ENCODE assay signal across 17 cellular contexts in the genomic region with DNA sequence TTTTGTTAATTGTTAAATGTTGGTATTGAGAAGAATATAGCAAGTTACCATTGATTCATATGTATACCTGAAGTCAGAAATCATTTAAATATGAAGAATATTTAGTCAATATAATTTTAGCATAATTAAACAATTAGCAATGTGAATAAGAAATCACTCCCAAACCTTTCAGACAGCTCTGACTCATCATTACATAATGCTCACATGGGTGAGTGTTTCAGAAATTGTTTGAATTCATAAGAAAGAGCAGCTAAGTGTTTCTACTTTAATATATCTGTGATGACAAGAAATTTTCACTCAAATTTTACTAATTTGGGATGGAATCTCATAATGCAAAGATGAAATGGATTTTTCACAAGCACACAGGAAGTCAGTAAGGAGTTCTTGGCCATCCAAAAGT.
DNase-seq lines count a peak whose midpoint lies in the region; TF ChIP-seq lines count a peak whose summit lies in the region.
"Had no signal": no experiment of that assay in that cellular context is flagged by ENCODE, and none has a peak within 500 bp of the region (broad histone marks: within the 10 kb centered on the region; RNA-seq: fewer than 3 reads in every experiment).

No MANE protein-coding gene starts in this region.

- H3K4me3 ChIP-seq in GM12865 (ENCODE audit: low read depth, low read length): peak overlapping the region; percentile 49
- peak overlapping the region; percentile 89 for H3K4me3 ChIP-seq in OCI-LY3 (ENCODE audit: low read length)
- H3K4me3 ChIP-seq: SK-N-MC had no signal

- peaks cover 31% of the 10 kb centered on the region for H3K4me1 Mint-ChIP-seq in activated T-cell treated with anti-CD3 and anti-CD28 coated beads, Interleukin-2, amount 50 U/mL, for 24 hours (ENCODE audit: low read depth)

- H4K20me1 ChIP-seq in OCI-LY3 (ENCODE audit: insufficient read depth, low read length): peaks cover 14% of the 10 kb centered on the region

- H3K79me2 ChIP-seq in OCI-LY3 (ENCODE audit: low read length): peaks cover 96% of the 10 kb centered on the region

- H3K4me3 Mint-ChIP-seq in activated T-cell treated with anti-CD3 and anti-CD28 coated beads, Interleukin-2, amount 50 U/mL, for 24 hours: no peak overlapping the region

- no peak overlapping the region for H3K27ac Mint-ChIP-seq in activated T-cell treated with anti-CD3 and anti-CD28 coated beads, Interleukin-2, amount 50 U/mL, for 24 hours
- H3K27ac Mint-ChIP-seq: activated naive CD4-positive, alpha-beta T cell treated with anti-CD3 and anti-CD28 coated beads, Interleukin-2, amount 50 U/mL, for 72 hours had no signal

- H3K27ac ChIP-seq in OCI-LY3 (ENCODE audit: low read length) (peak overlapping the region; percentile 97), cingulate gyrus (ENCODE audit: low read depth, low read length) (peak overlapping the region; percentile 4)
- H3K27ac ChIP-seq: SK-N-MC had no signal

- no peaks in the 10 kb centered on the region for H3K9me3 Mint-ChIP-seq in activated T-cell treated with anti-CD3 and anti-CD28 coated beads, Interleukin-2, amount 50 U/mL, for 24 hours
- H3K9me3 Mint-ChIP-seq: activated naive CD4-positive, alpha-beta T cell treated with anti-CD3 and anti-CD28 coated beads, Interleukin-2, amount 50 U/mL, for 72 hours had no signal

- peak overlapping the region; percentile 82 for H3K4me2 ChIP-seq in OCI-LY3 (ENCODE audit: low read length)

- H3K27me3 ChIP-seq in OCI-LY3 (ENCODE audit: low read depth, low read length): no peaks in the 10 kb centered on the region

- H3K9me3 ChIP-seq in OCI-LY3 (ENCODE audit: insufficient read depth, low read length): no peaks in the 10 kb centered on the region

- peaks cover 24% of the 10 kb centered on the region for H3K36me3 ChIP-seq in OCI-LY3 (replicated peaks; ENCODE audit: low read depth, low read length)

- H3K36me3 Mint-ChIP-seq in activated T-cell treated with anti-CD3 and anti-CD28 coated beads, Interleukin-2, amount 50 U/mL, for 24 hours (ENCODE audit: low read depth): no peaks in the 10 kb centered on the region

- H3K4me1 ChIP-seq in OCI-LY3 (ENCODE audit: low read length): peaks cover 77% of the 10 kb centered on the region

- no peak for DNase-seq in GM12865 (ENCODE audit: low read depth)
- peak; percentile 54 for DNase-seq in putamen (ENCODE audit: low spot score)
- no peak for DNase-seq in SW 1271 (lab: John Stamatoyannopoulos, UW)
- no peak for DNase-seq in activated T-cell treated with anti-CD3 and anti-CD28 coated beads, Interleukin-2, amount 50 U/mL, for 24 hours
- DNase-seq in SIG-M5 (lab: John Stamatoyannopoulos, UW): no peak
- no peak for DNase-seq in HPDE6-E6E7 (ENCODE audit: extremely low spot score)
- DNase-seq: activated CD8-positive, alpha-beta memory T cell treated with anti-CD3 and anti-CD28 coated beads, Interleukin-2, amount 50 U/mL, for 4 hours; cerebellar nuclear complex; KG1; NCI-H1930; NCI-H748 treated with DMSO at 0.1 percent for 48 hours; occipital lobe; substantia nigra had no signal

- H3K27me3 Mint-ChIP-seq in activated T-cell treated with anti-CD3 and anti-CD28 coated beads, Interleukin-2, amount 50 U/mL, for 24 hours: no peaks in the 10 kb centered on the region

- peak overlapping the region; percentile 93 for H3K9ac ChIP-seq in OCI-LY3 (ENCODE audit: low read length)

- no peak overlapping the region for H2AFZ ChIP-seq in OCI-LY3 (ENCODE audit: low read depth, low read length)

- TF ChIP-seq CTCF in GM12865 (IDR thresholded peaks at IDR 0.05; ENCODE audit: insufficient read depth, low read depth, low read length, missing control alignments) (no peak), OCI-LY3 (IDR thresholded peaks at IDR 0.05; ENCODE audit: low read depth, low read length) (no peak)
